In genomic region chr3:101643861-101644613, GRCh38 we compare ENCODE assay signal across 1 cellular context.
TF ChIP-seq lines count a peak whose summit lies in the region.

No MANE protein-coding gene starts in this region.

TF ChIP-seq in GM23338, 12 proteins besides CTCF, POLR2A, EP300 and RAD21:
- TF ChIP-seq ZNF462 (CRISPR knock-in tag; IDR thresholded peaks at IDR 0.05): no peak
